ENCODE assay signal across 1 cellular context in genomic region chr10:70131560-70131937, GRCh38.
TF ChIP-seq lines count a peak whose summit lies in the region.

No MANE protein-coding gene starts in this region.

TF ChIP-seq in H1, 55 proteins besides CTCF, POLR2A, EP300 and RAD21:
- no peak for TF ChIP-seq YY1 (IDR thresholded peaks at IDR 0.05; ENCODE audit: low read depth, low read length)
- TF ChIP-seq SIN3A (conservative IDR thresholded peaks at IDR 0.05 in 1 of 2, IDR thresholded peaks at IDR 0.05 in 1 of 2; ENCODE audit: low read depth in 1 of 2, low read length in 2 of 2), result no peak
- TF ChIP-seq GABPA (IDR thresholded peaks at IDR 0.05; ENCODE audit: borderline replicate concordance, insufficient read depth, low read length), result no peak
- no peak for TF ChIP-seq BCL11A (IDR thresholded peaks at IDR 0.05; ENCODE audit: low read depth in 2 of 2, low read length in 2 of 2)
- TF ChIP-seq CHD7 (IDR thresholded peaks at IDR 0.05; ENCODE audit: insufficient replicate concordance, low read length), result no peak
- no peak for TF ChIP-seq RXRA (IDR thresholded peaks at IDR 0.05; ENCODE audit: insufficient read depth, low read depth, low read length)
- TF ChIP-seq RNF2 (IDR thresholded peaks at IDR 0.05; ENCODE audit: borderline replicate concordance, low read depth, low read length, missing control alignments, poor library complexity, severe bottlenecking), result no peak
